In genomic region chr9:4894076-4894475, GRCh38 we compare ENCODE assay signal across 24 cellular contexts.
DNase-seq lines count a peak whose midpoint lies in the region; ATAC-seq and TF ChIP-seq lines count a peak whose summit lies in the region.
"Had no signal": no experiment of that assay in that cellular context is flagged by ENCODE, and none has a peak within 500 bp of the region (broad histone marks: within the 10 kb centered on the region; RNA-seq: fewer than 3 reads in every experiment).

No MANE protein-coding gene starts in this region.

- H3K4me3 ChIP-seq in breast epithelium, result no peak overlapping the region
- H3K4me3 ChIP-seq: ascending aorta had no signal

- POLR2A ChIA-PET in MCF 10A (lab: Yijun Ruan, JAX), result interaction anchor here (0.6 kb wide), 2 partner anchors 238 to 333 kb away, joined by 3 read pairs; no protein-coding TSS in a partner anchor

- H3K9me3 ChIP-seq in breast epithelium, result no peaks in the 10 kb centered on the region
- H3K9me3 ChIP-seq: ascending aorta had no signal

- peak; percentile 50 for DNase-seq in MCF 10A (ENCODE audit: unreplicated experiment)
- no peak for DNase-seq in breast epithelium (ENCODE audit: low spot score in 2 of 2)
- peak; percentile 16 for DNase-seq in amniotic stem cell (lab: John Stamatoyannopoulos, UW)
- peak; percentile 84 for DNase-seq in fibroblast of peridontal ligament (ENCODE audit: extremely low read depth)
- no peak for DNase-seq in left lobe of liver (ENCODE audit: low spot score)
- DNase-seq in chondrocyte (ENCODE audit: low spot score), result no peak
- no peak for DNase-seq in NCI-H2081 (lab: John Stamatoyannopoulos, UW)
- DNase-seq: activated CD8-positive, alpha-beta memory T cell treated with anti-CD3 and anti-CD28 coated beads, Interleukin-2, amount 50 U/mL, for 48 hours; activated gamma-delta T cell treated with Interleukin-2 at 50 U/mL for 16 hours; CD4-positive, alpha-beta memory T cell; dermis blood vessel endothelial cell; DND-41; erythroblast; hypothalamus; midbrain; NCI-H2029; NCI-H69; stimulated activated naive CD8-positive, alpha-beta T cell treated with anti-CD3 and anti-CD28 coated beads, Interleukin-15, Interleukin-2, amounts not matched to agents 100 U/mL and 50 U/mL, for 24 hours had no signal

- H3K4me1 Mint-ChIP-seq in MCF 10A (ENCODE audit: insufficient read depth, unreplicated experiment) (peaks cover 14% of the 10 kb centered on the region), chondrocyte (ENCODE audit: low read depth) (peaks cover 5% of the 10 kb centered on the region)
- H3K4me1 Mint-ChIP-seq: CD4-positive, alpha-beta memory T cell; neural crest cell had no signal

- peaks cover 7% of the 10 kb centered on the region for H3K27me3 Mint-ChIP-seq in MCF 10A (ENCODE audit: insufficient read depth, unreplicated experiment)
- H3K27me3 Mint-ChIP-seq in chondrocyte (ENCODE audit: low read depth), result no peaks in the 10 kb centered on the region
- H3K27me3 Mint-ChIP-seq: activated CD4-positive, alpha-beta T cell treated with anti-CD3 and anti-CD28 coated beads, Interleukin-2, amount 10 ng/mL, durations not matched to agents 24 days and 14 days; CD4-positive, alpha-beta memory T cell; type B pancreatic cell had no signal

- H3K27ac Mint-ChIP-seq in MCF 10A (ENCODE audit: low read depth, unreplicated experiment), result peak overlapping the region; percentile 10
- no peak overlapping the region for H3K27ac Mint-ChIP-seq in chondrocyte (ENCODE audit: unreplicated experiment)
- H3K27ac Mint-ChIP-seq: activated CD4-positive, alpha-beta T cell treated with anti-CD3 and anti-CD28 coated beads, Interleukin-2, amount 10 ng/mL, durations not matched to agents 24 days and 14 days; type B pancreatic cell had no signal

- no peak for TF ChIP-seq CTCF in MCF 10A (IDR thresholded peaks at IDR 0.05; ENCODE audit: unreplicated experiment)
- TF ChIP-seq CTCF in breast epithelium (IDR thresholded peaks at IDR 0.05), result no peak
- no peak for TF ChIP-seq CTCF in chondrocyte (IDR thresholded peaks at IDR 0.05)

- peaks cover 6% of the 10 kb centered on the region for H3K36me3 Mint-ChIP-seq in MCF 10A (ENCODE audit: insufficient read depth, unreplicated experiment)
- peaks cover 6% of the 10 kb centered on the region for H3K36me3 Mint-ChIP-seq in chondrocyte (ENCODE audit: low read depth)
- H3K36me3 Mint-ChIP-seq: type B pancreatic cell had no signal

- no peak for ATAC-seq in left lobe of liver
- ATAC-seq in GM21423 (IDR thresholded peaks at IDR 0.05; ENCODE audit: unreplicated experiment), result no peak
- ATAC-seq: stimulated activated naive CD8-positive, alpha-beta T cell treated with anti-CD3 and anti-CD28 coated beads, Interleukin-15, Interleukin-2, amounts not matched to agents 100 U/mL and 50 U/mL, for 24 hours had no signal

- intact Hi-C loops in MCF 10A (cut with micrococcal nuclease), result no loop called here
- intact Hi-C loops in breast epithelium (cut with DNase I; ENCODE audit: low total_unique reads), result loop anchor here (5.0 kb wide), 1 partner anchor 217 kb away; the partner anchor contains the start of gene CDC37L1

- no peak overlapping the region for H3K27ac ChIP-seq in breast epithelium
- H3K27ac ChIP-seq: 22Rv1, ascending aorta had no signal

- peaks cover 6% of the 10 kb centered on the region for H3K9me3 Mint-ChIP-seq in MCF 10A (ENCODE audit: unreplicated experiment)
- H3K9me3 Mint-ChIP-seq in chondrocyte (ENCODE audit: low read depth), result peaks cover 21% of the 10 kb centered on the region
- H3K9me3 Mint-ChIP-seq: type B pancreatic cell had no signal

- no peaks in the 10 kb centered on the region for H3K27me3 ChIP-seq in breast epithelium
- H3K27me3 ChIP-seq: ascending aorta had no signal

- H3K4me3 Mint-ChIP-seq in MCF 10A (ENCODE audit: unreplicated experiment), result no peak overlapping the region
- no peak overlapping the region for H3K4me3 Mint-ChIP-seq in chondrocyte (ENCODE audit: unreplicated experiment)
- H3K4me3 Mint-ChIP-seq: activated CD4-positive, alpha-beta T cell treated with anti-CD3 and anti-CD28 coated beads, Interleukin-2, amount 10 ng/mL, durations not matched to agents 24 days and 14 days; CD4-positive, alpha-beta memory T cell; neural crest cell; type B pancreatic cell had no signal

- no peak for TF ChIP-seq POLR2A in breast epithelium (IDR thresholded peaks at IDR 0.05)

- CTCF ChIA-PET in MCF 10A (lab: Yijun Ruan, JAX), result interaction anchor here (0.9 to 1.5 kb wide), 7 partner anchors 9 to 695 kb away, joined by 3 to 5 read pairs (median 3); no protein-coding TSS in a partner anchor

- H3K36me3 ChIP-seq in breast epithelium, result no peaks in the 10 kb centered on the region
- H3K36me3 ChIP-seq: ascending aorta had no signal

- no peaks in the 10 kb centered on the region for H3K4me1 ChIP-seq in breast epithelium

- BruUV-seq in MCF 10A (replicated peaks; lab: Mats Ljungman, UMichigan), result no TSS peak

Comparison
In these comparisons a context has a peak if more than half of its experiments do, and no peak if none do; other contexts are left out.
1. DNase-seq: peak in MCF 10A (single experiment), amniotic stem cell (single experiment) and fibroblast of peridontal ligament (single experiment); none in breast epithelium (0 of 2), left lobe of liver (single experiment), chondrocyte (single experiment) and NCI-H2081 (0 of 2).